In genomic region chr22:23787910-23788309, GRCh38 we compare ENCODE assay signal across 1 cellular context.
TF ChIP-seq lines count a peak whose summit lies in the region.

No MANE protein-coding gene starts in this region.

TF ChIP-seq in H1, 55 proteins besides CTCF, POLR2A, EP300 and RAD21:
- TF ChIP-seq MAFK (IDR thresholded peaks at IDR 0.05; ENCODE audit: low read depth, low read length) (no peak), TCF12 (IDR thresholded peaks at IDR 0.05; ENCODE audit: low read depth, low read length) (no peak), CBX8 (IDR thresholded peaks at IDR 0.05; ENCODE audit: borderline replicate concordance, low read depth, low read length) (no peak), CBX5 (IDR thresholded peaks at IDR 0.05; ENCODE audit: low read depth, low read length) (no peak), HDAC6 (IDR thresholded peaks at IDR 0.05; ENCODE audit: low read depth, low read length) (no peak), KDM1A (IDR thresholded peaks at IDR 0.05; ENCODE audit: borderline replicate concordance, low read length) (no peak), SIRT6 (IDR thresholded peaks at IDR 0.05; ENCODE audit: low read length) (no peak), USF2 (IDR thresholded peaks at IDR 0.05; ENCODE audit: low read length) (no peak)
